8 cellular contexts compared by ENCODE assay signal in genomic region chr12:31325524-31325875, GRCh38. TPM values are rescaled to one million over a fixed set of nuclear protein-coding genes. Genes with fewer than 3 reads are reported as not detected.
DNase-seq lines count a peak whose midpoint lies in the region; ATAC-seq and TF ChIP-seq lines count a peak whose summit lies in the region.

No MANE protein-coding gene starts in this region.

- H3K4me1 Mint-ChIP-seq in endodermal cell, result peaks cover 33% of the 10 kb centered on the region
- peaks cover 33% of the 10 kb centered on the region for H3K4me1 Mint-ChIP-seq in nephron

- H3K36me3 Mint-ChIP-seq in endodermal cell (ENCODE audit: low read depth) (no peaks in the 10 kb centered on the region), nephron (ENCODE audit: low read depth) (no peaks in the 10 kb centered on the region)

- no peaks in the 10 kb centered on the region for H3K36me3 ChIP-seq in SK-N-SH (replicated peaks in 1 of 2; ENCODE audit: control insufficient read depth in 1 of 2, insufficient read depth in 2 of 2, low read length in 1 of 2)
- H3K36me3 ChIP-seq in endodermal cell (ENCODE audit: control insufficient read depth, insufficient read depth, low read length), result no peaks in the 10 kb centered on the region

- in situ Hi-C loops in ACHN (cut with HindIII; ENCODE audit: low pct_ligation_motif_present, low pct_unique_long_range_greater_than_20kb, low sequenced_read_pairs), result no loop called here

- ATAC-seq in SK-N-SH treated with all-trans-retinoic acid at 6 μM for 48 hours, result no peak; the same call in 2 of the 3 replicates

- H3K27me3 Mint-ChIP-seq in endodermal cell (ENCODE audit: insufficient read depth), result no peaks in the 10 kb centered on the region
- H3K27me3 Mint-ChIP-seq in nephron (ENCODE audit: low read depth), result peaks cover 5% of the 10 kb centered on the region

- H3K9me3 Mint-ChIP-seq in endodermal cell, result no peaks in the 10 kb centered on the region
- H3K9me3 Mint-ChIP-seq in nephron, result no peaks in the 10 kb centered on the region

- H3K27ac ChIP-seq in SK-N-SH (ENCODE audit: low read depth in 2 of 2, low read length in 1 of 2) (peak overlapping the region; percentile 83 to 96), VCaP (peak overlapping the region; percentile 99), endodermal cell (ENCODE audit: low read depth, low read length) (peak overlapping the region; percentile 96)

- TF ChIP-seq CTCF in SK-N-SH (IDR thresholded peaks at IDR 0.05) (no peak), VCaP (conservative IDR thresholded peaks at IDR 0.05) (no peak), endodermal cell (conservative IDR thresholded peaks at IDR 0.05) (no peak), nephron (IDR thresholded peaks at IDR 0.05; ENCODE audit: unreplicated experiment in 3 of 3) (no peak)

- H4K20me1 ChIP-seq in SK-N-SH (ENCODE audit: insufficient read depth), result peaks cover 4% of the 10 kb centered on the region; the same call in 1 of the 2 replicates

- peak overlapping the region; percentile 74 for H2AFZ ChIP-seq in SK-N-SH (ENCODE audit: low read depth)

- H3K4me3 ChIP-seq in SK-N-SH (ENCODE audit: low read depth in 2 of 2, low read length in 1 of 2) (peak overlapping the region; percentile 76 to 80), endodermal cell (ENCODE audit: low read length) (peak overlapping the region; percentile 100)

- no peaks in the 10 kb centered on the region for H3K9me2 ChIP-seq in SK-N-SH

- peaks cover 26% of the 10 kb centered on the region for H3F3A ChIP-seq in SK-N-SH (replicated peaks; ENCODE audit: insufficient read depth)

- H3K4me3 Mint-ChIP-seq in endodermal cell (peak overlapping the region; percentile 100), nephron (peak overlapping the region; percentile 90 to 92 (median 91))

- DNase-seq in SK-N-SH (no peak), endodermal cell (no peak), ureter (ENCODE audit: low spot score) (peak; percentile 50), SW480 (ENCODE audit: low spot score) (no peak), ACHN (no peak)

- H3K27me3 ChIP-seq in SK-N-SH (ENCODE audit: insufficient read depth) (no peaks in the 10 kb centered on the region), endodermal cell (ENCODE audit: control insufficient read depth, insufficient read depth, low read length, poor library complexity, severe bottlenecking) (no peaks in the 10 kb centered on the region)

- H3K4me2 ChIP-seq in SK-N-SH, result peak overlapping the region; percentile 97

- H3K27ac Mint-ChIP-seq in endodermal cell (peak overlapping the region; percentile 98), nephron (peak overlapping the region; percentile 92 to 96 (median 93))

- no peak for TF ChIP-seq RAD21 in SK-N-SH (IDR thresholded peaks at IDR 0.05; ENCODE audit: low read length)

- H3K9ac ChIP-seq in SK-N-SH (peak overlapping the region; percentile 86), endodermal cell (ENCODE audit: extremely low read depth, low read length, poor library complexity, severe bottlenecking) (peak overlapping the region; percentile 100)

- POLR2A ChIA-PET in SK-N-SH (lab: Yijun Ruan, JAX), result interaction anchor here (0.6 to 0.9 kb wide), 2 partner anchors 45 to 487 kb away, joined by 3 to 4 read pairs; no protein-coding TSS in a partner anchor

- H3K4me1 ChIP-seq in SK-N-SH (ENCODE audit: control insufficient read depth in 1 of 2, insufficient read depth in 2 of 2, low read depth in 1 of 2, low read length in 1 of 2) (peaks cover 4 to 22% of the 10 kb centered on the region in 2 experiments; a peak in 3 of 4 replicates), endodermal cell (ENCODE audit: control insufficient read depth, insufficient read depth, low read length) (peaks cover 15% of the 10 kb centered on the region)

- WGBS in SK-N-SH (ENCODE audit: low lambda C conversion rate), result 3% methylated on average over 31 of the region's 36 CpGs
- WGBS in endodermal cell (ENCODE audit: insufficient coverage in 1 of 2, insufficient read length in 1 of 2), 2 experiments, result 0% methylated on average over 17 to 35 of the region's 36 CpGs

- peaks cover 53% of the 10 kb centered on the region for H3K79me2 ChIP-seq in SK-N-SH (ENCODE audit: insufficient read depth)

- no peak for TF ChIP-seq EP300 in SK-N-SH (IDR thresholded peaks at IDR 0.05; ENCODE audit: borderline replicate concordance in 1 of 2, low read depth in 1 of 2, low read length in 1 of 2)

- no peaks in the 10 kb centered on the region for H3K9me3 ChIP-seq in SK-N-SH
- H3K9me3 ChIP-seq in endodermal cell (ENCODE audit: control insufficient read depth, low read length), result no peaks in the 10 kb centered on the region

- CTCF ChIA-PET in SK-N-SH (lab: Yijun Ruan, JAX), result interaction anchor here (1.2 kb wide), 1 partner anchor 54 kb away, joined by 3 read pairs; no protein-coding TSS in a partner anchor

TF ChIP-seq in SK-N-SH, 30 proteins besides CTCF, POLR2A, EP300 and RAD21:
- peak; percentile 8; the same call in 1 of the 2 replicates for TF ChIP-seq MAX (IDR thresholded peaks at IDR 0.05; ENCODE audit: low read depth)
- 0 out of 2 replicates have a peak, but pooled peaks have one; percentile 4 for TF ChIP-seq ELF1 (IDR thresholded peaks at IDR 0.05)
- TF ChIP-seq EZH2phosphoT487 (IDR thresholded peaks at IDR 0.05; ENCODE audit: borderline replicate concordance, low read depth), result no peak
- TF ChIP-seq TAF1 (IDR thresholded peaks at IDR 0.05; ENCODE audit: borderline replicate concordance, low read depth, low read length), result 0 out of 2 replicates have a peak, but pooled peaks have one; percentile 11

TF ChIP-seq in SK-N-SH treated with all-trans-retinoic acid at 6 μM for 48 hours, 23 proteins besides CTCF, POLR2A, EP300 and RAD21:
- TF ChIP-seq OSR1 (CRISPR knock-in tag; IDR thresholded peaks at IDR 0.05) (no peak), CSRNP3 (CRISPR knock-in tag; IDR thresholded peaks at IDR 0.05) (no peak), PATZ1 (CRISPR knock-in tag; IDR thresholded peaks at IDR 0.05; ENCODE audit: borderline replicate concordance) (no peak), CREB5 (CRISPR knock-in tag; IDR thresholded peaks at IDR 0.05; ENCODE audit: low read depth) (no peak), ZC3H10 (CRISPR knock-in tag; IDR thresholded peaks at IDR 0.05) (no peak), ISL1 (CRISPR knock-in tag; IDR thresholded peaks at IDR 0.05) (no peak)

RNA-seq across cellular contexts. Expression of gene SINHCAF, which starts 0.5 kb away (rescaled TPM):
- polyA plus RNA-seq in SK-N-SH (2012; rRNA removed), result 22.2 and 24.3 TPM in 2 replicates
- 37.0 and 47.4 TPM in 2 replicates for polyA plus RNA-seq in SK-N-SH (2012; cell fraction: cytosol; rRNA removed)
- polyA plus RNA-seq in SK-N-SH (2012; cell fraction: nucleus; rRNA removed), result 8.4 and 19.6 TPM in 2 replicates
- 100 to 1,000 TPM; 323 to 779 TPM for total RNA-seq in endodermal cell
- polyA plus RNA-seq in endodermal cell (2013, experiment 1 of 2), result 193 TPM
- 173 TPM for polyA plus RNA-seq in endodermal cell (2013, experiment 2 of 2)
- total RNA-seq in ureter, result 88.4 TPM
